1 cellular context compared by ENCODE assay signal in the genomic region with DNA sequence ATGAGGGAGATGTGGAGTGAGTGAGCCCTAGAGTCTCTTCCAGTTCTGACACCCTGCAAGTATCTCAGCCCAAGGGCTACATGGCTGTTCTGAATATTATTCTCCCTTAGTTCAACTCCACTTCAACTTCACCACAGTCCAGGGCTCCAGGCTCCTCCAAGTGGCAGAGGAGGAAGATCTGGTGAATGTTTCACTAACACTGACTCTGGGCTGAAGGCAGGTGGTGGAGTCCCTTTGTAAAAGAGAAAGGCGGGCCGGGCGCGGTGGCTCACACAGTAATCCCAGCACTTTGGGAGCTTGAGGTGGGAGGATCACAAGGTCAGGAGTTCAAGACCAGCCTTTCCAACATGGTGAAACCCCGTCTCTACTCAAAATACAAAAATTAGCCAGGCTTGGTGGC.
TF ChIP-seq lines count a peak whose summit lies in the region.

No MANE protein-coding gene starts in this region.

TF ChIP-seq in HEK293, 187 proteins besides CTCF, POLR2A, EP300 and RAD21 (continued from another document):
- no peak for TF ChIP-seq ZBTB1 (tag by site-specific recombination; IDR thresholded peaks at IDR 0.05)
